Comparison of ENCODE assay signal across 11 cellular contexts in the genomic region with DNA sequence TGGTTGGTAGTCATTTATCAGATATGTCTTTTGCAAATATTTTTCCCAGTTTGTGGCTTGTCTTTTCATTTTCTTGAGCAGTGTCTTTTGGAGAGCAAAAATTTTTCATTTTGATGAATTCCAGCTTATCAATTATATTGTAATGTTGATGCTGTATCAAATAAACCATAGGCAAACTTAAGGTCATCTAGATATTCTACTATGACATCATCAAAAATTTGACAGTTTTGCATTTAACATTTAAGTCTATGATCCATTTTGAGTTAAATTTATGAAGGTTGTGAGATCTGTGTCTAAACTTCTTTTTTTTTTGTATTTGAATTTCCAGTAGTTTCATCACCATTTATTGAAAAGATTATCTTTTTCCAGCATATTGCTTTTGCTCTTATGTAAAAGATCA.
"Had no signal": no experiment of that assay in that cellular context is flagged by ENCODE, and none has a peak within 500 bp of the region (broad histone marks: within the 10 kb centered on the region; RNA-seq: fewer than 3 reads in every experiment).

No MANE protein-coding gene starts in this region.

- ATAC-seq: GM23338, HCT116 had no signal

- H3K27ac ChIP-seq: GM23248 had no signal

- H3K4me2 ChIP-seq: GM23338 had no signal

- H3K9ac ChIP-seq: GM23248 had no signal

- H2AFZ ChIP-seq: GM23248, GM23338 had no signal

- H3K9me3 ChIP-seq: HAP-1 had no signal

- DNase-seq: GM23248, GOT3, H7, H9, HCEC 1CT, HFFc6 had no signal

- H3K4me3 ChIP-seq: GM23248, GM23338, HAP-1 had no signal

- FAIRE-seq: H1, H54 had no signal

- H3K36me3 ChIP-seq: HAP-1 had no signal

- H3K4me1 ChIP-seq: HAP-1 had no signal
